In the genomic region with DNA sequence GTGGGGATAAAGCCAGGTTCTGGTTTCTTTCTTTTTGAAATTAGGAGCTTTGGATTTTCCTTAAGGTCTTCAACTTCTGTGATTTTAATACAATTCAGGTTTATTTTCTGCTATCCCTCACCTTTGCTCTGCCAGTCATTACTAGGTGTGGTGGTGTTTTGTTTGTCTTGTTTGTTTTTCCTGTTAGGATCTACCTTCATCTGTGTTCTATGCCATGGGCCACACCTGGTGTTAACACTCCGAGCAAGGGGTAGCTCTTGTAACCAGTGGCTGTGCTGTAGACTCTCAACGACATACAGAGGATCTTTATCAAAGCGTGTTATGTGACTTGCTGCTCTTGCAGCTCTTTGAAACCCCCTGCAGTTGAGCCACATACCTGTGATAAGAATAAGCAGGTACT, we compare ENCODE assay signal across 25 cellular contexts. TPM values are rescaled to one million over a fixed set of nuclear protein-coding genes. Genes with fewer than 3 reads are reported as not detected.
DNase-seq lines count a peak whose midpoint lies in the region; ATAC-seq and TF ChIP-seq lines count a peak whose summit lies in the region.
"Had no signal": no experiment of that assay in that cellular context is flagged by ENCODE, and none has a peak within 500 bp of the region (broad histone marks: within the 10 kb centered on the region; RNA-seq: fewer than 3 reads in every experiment).

No MANE protein-coding gene starts in this region.

- H3K4me3 ChIP-seq in CD8-positive, alpha-beta memory T cell (ENCODE audit: low read length): no peak overlapping the region
- peak overlapping the region; percentile 9 to 26 for H3K4me3 ChIP-seq in neutrophil (ENCODE audit: low read depth in 1 of 2, low read length in 1 of 2)
- H3K4me3 ChIP-seq: gastroesophageal sphincter, SJCRH30, testis had no signal

- peak overlapping the region; percentile 80 for H3K27ac Mint-ChIP-seq in activated CD8-positive, alpha-beta T cell treated with anti-CD3 and anti-CD28 coated beads, Interleukin-2, amount 10 ng/mL, durations not matched to agents 7 days and 5 days
- no peak overlapping the region for H3K27ac Mint-ChIP-seq in activated CD8-positive, alpha-beta T cell treated with anti-CD3 and anti-CD28 coated beads for 36 hours
- peak overlapping the region in 4 of 8 donors; percentile 38 to 75 (median 54) for H3K27ac Mint-ChIP-seq in CD8-positive, alpha-beta memory T cell
- H3K27ac Mint-ChIP-seq in activated T-helper 1 cell treated with anti-CD3 and anti-CD28 coated beads, Interleukin-12 subunit alpha, Interleukin-12 subunit beta, Interleukin-2, Interleukin-4 antibody, amounts not matched to agents 30 ng/mL and 10 ng/mL and 1 ng/mL, durations not matched to agents 14 hours and 24 hours and 36 hours: peak overlapping the region; percentile 21
- H3K27ac Mint-ChIP-seq: HFFc6, nephron progenitor cell, WTC11 had no signal

- POLR2A ChIA-PET in activated CD8-positive, alpha-beta T cell treated with anti-CD3 and anti-CD28 coated beads, Interleukin-2, amount 10 ng/mL, durations not matched to agents 7 days and 5 days (lab: Charles Lee): no interaction called here
- POLR2A ChIA-PET in activated CD8-positive, alpha-beta T cell treated with anti-CD3 and anti-CD28 coated beads for 36 hours (lab: Charles Lee): no interaction called here
- POLR2A ChIA-PET in CD8-positive, alpha-beta memory T cell (lab: Charles Lee): no interaction called here

- peaks cover 34% of the 10 kb centered on the region for H3K4me1 Mint-ChIP-seq in activated CD8-positive, alpha-beta T cell treated with anti-CD3 and anti-CD28 coated beads, Interleukin-2, amount 10 ng/mL, durations not matched to agents 7 days and 5 days (ENCODE audit: low read depth)
- peaks cover 36% of the 10 kb centered on the region for H3K4me1 Mint-ChIP-seq in activated CD8-positive, alpha-beta T cell treated with anti-CD3 and anti-CD28 coated beads for 36 hours (ENCODE audit: low read depth)
- peaks cover 19 to 52% (median 33%) of the 10 kb centered on the region in 3 donors for H3K4me1 Mint-ChIP-seq in CD8-positive, alpha-beta memory T cell
- peaks cover 19% of the 10 kb centered on the region for H3K4me1 Mint-ChIP-seq in activated T-helper 1 cell treated with anti-CD3 and anti-CD28 coated beads, Interleukin-12 subunit alpha, Interleukin-12 subunit beta, Interleukin-2, Interleukin-4 antibody, amounts not matched to agents 30 ng/mL and 10 ng/mL and 1 ng/mL, durations not matched to agents 14 hours and 24 hours and 36 hours (ENCODE audit: low read depth)
- H3K4me1 Mint-ChIP-seq: nephron progenitor cell had no signal

- H3K9me3 Mint-ChIP-seq in activated CD8-positive, alpha-beta T cell treated with anti-CD3 and anti-CD28 coated beads, Interleukin-2, amount 10 ng/mL, durations not matched to agents 7 days and 5 days (ENCODE audit: insufficient read depth): peaks cover 5% of the 10 kb centered on the region
- peaks cover 1% of the 10 kb centered on the region for H3K9me3 Mint-ChIP-seq in activated CD8-positive, alpha-beta T cell treated with anti-CD3 and anti-CD28 coated beads for 36 hours
- no peaks in the 10 kb centered on the region for H3K9me3 Mint-ChIP-seq in CD8-positive, alpha-beta memory T cell
- H3K9me3 Mint-ChIP-seq in activated T-helper 1 cell treated with anti-CD3 and anti-CD28 coated beads, Interleukin-12 subunit alpha, Interleukin-12 subunit beta, Interleukin-2, Interleukin-4 antibody, amounts not matched to agents 30 ng/mL and 10 ng/mL and 1 ng/mL, durations not matched to agents 14 hours and 24 hours and 36 hours: no peaks in the 10 kb centered on the region
- H3K9me3 Mint-ChIP-seq: HFFc6, nephron progenitor cell, WTC11 had no signal

- no peaks in the 10 kb centered on the region for H3K27me3 ChIP-seq in CD8-positive, alpha-beta memory T cell (ENCODE audit: insufficient read depth, low read length, poor library complexity, severe bottlenecking)
- H3K27me3 ChIP-seq in neutrophil: no peaks in the 10 kb centered on the region
- H3K27me3 ChIP-seq: gastroesophageal sphincter, SJCRH30, testis had no signal

- CTCF ChIA-PET in activated CD8-positive, alpha-beta T cell treated with anti-CD3 and anti-CD28 coated beads, Interleukin-2, amount 10 ng/mL, durations not matched to agents 7 days and 5 days (lab: Charles Lee): interaction anchor here (0.7 to 1.8 kb wide), 4 partner anchors 10 to 120 kb away, joined by 3 read pairs; no protein-coding TSS in a partner anchor
- CTCF ChIA-PET in activated CD8-positive, alpha-beta T cell treated with anti-CD3 and anti-CD28 coated beads for 36 hours (lab: Charles Lee): no interaction called here
- CTCF ChIA-PET in CD8-positive, alpha-beta memory T cell (lab: Charles Lee): no interaction called here

- intact Hi-C loops in activated CD8-positive, alpha-beta T cell treated with anti-CD3 and anti-CD28 coated beads for 36 hours (cut with micrococcal nuclease): loop anchor here (5.0 kb wide), 1 partner anchor 40 kb away; a partner anchor contains a TSS
- intact Hi-C loops in activated T-helper 1 cell treated with anti-CD3 and anti-CD28 coated beads, Interleukin-12 subunit alpha, Interleukin-12 subunit beta, Interleukin-2, Interleukin-4 antibody, amounts not matched to agents 30 ng/mL and 10 ng/mL and 1 ng/mL, durations not matched to agents 14 hours and 24 hours and 36 hours (cut with micrococcal nuclease): no loop called here

- peaks cover 47% of the 10 kb centered on the region for H3K36me3 Mint-ChIP-seq in activated CD8-positive, alpha-beta T cell treated with anti-CD3 and anti-CD28 coated beads, Interleukin-2, amount 10 ng/mL, durations not matched to agents 7 days and 5 days (ENCODE audit: low read depth)
- peaks cover 12% of the 10 kb centered on the region for H3K36me3 Mint-ChIP-seq in activated CD8-positive, alpha-beta T cell treated with anti-CD3 and anti-CD28 coated beads for 36 hours (ENCODE audit: low read depth)
- H3K36me3 Mint-ChIP-seq in CD8-positive, alpha-beta memory T cell: peaks cover 0 to 14% (median 6%) of the 10 kb centered on the region in 3 donors
- H3K36me3 Mint-ChIP-seq in activated T-helper 1 cell treated with anti-CD3 and anti-CD28 coated beads, Interleukin-12 subunit alpha, Interleukin-12 subunit beta, Interleukin-2, Interleukin-4 antibody, amounts not matched to agents 30 ng/mL and 10 ng/mL and 1 ng/mL, durations not matched to agents 14 hours and 24 hours and 36 hours (ENCODE audit: low read depth): peaks cover 12% of the 10 kb centered on the region
- H3K36me3 Mint-ChIP-seq: WTC11 had no signal

- no peak for TF ChIP-seq CTCF in activated CD8-positive, alpha-beta T cell treated with anti-CD3 and anti-CD28 coated beads for 36 hours (IDR thresholded peaks at IDR 0.05)
- TF ChIP-seq CTCF in neutrophil (IDR thresholded peaks at IDR 0.05): no peak

- H3K36me3 ChIP-seq in CD8-positive, alpha-beta memory T cell (ENCODE audit: insufficient read depth, low read length): no peaks in the 10 kb centered on the region
- no peaks in the 10 kb centered on the region for H3K36me3 ChIP-seq in neutrophil
- H3K36me3 ChIP-seq: gastroesophageal sphincter, SJCRH30 had no signal

- no peak for DNase-seq in activated CD8-positive, alpha-beta T cell treated with anti-CD3 and anti-CD28 coated beads, Interleukin-2, amount 10 ng/mL, durations not matched to agents 7 days and 5 days
- no peak for DNase-seq in activated CD8-positive, alpha-beta T cell treated with anti-CD3 and anti-CD28 coated beads for 36 hours
- DNase-seq in CD8-positive, alpha-beta memory T cell: no peak
- DNase-seq in activated T-helper 1 cell treated with anti-CD3 and anti-CD28 coated beads, Interleukin-12 subunit alpha, Interleukin-12 subunit beta, Interleukin-2, Interleukin-4 antibody, amounts not matched to agents 30 ng/mL and 10 ng/mL and 1 ng/mL, durations not matched to agents 14 hours and 24 hours and 36 hours (ENCODE audit: low spot score): no peak
- DNase-seq in stimulated activated CD4-positive, alpha-beta T cell treated with anti-CD3 and anti-CD28 coated beads, Interleukin-4, amount 100 ng/mL, for 1 hour: no peak
- no peak for DNase-seq in Ammon's horn (ENCODE audit: low spot score)
- DNase-seq: activated naive CD4-positive, alpha-beta T cell treated with anti-CD3 and anti-CD28 coated beads, Interleukin-2, amount 50 U/mL, for 16 hours; aorta; COR-L47; DMS79 treated with DMSO at 0.1 percent for 48 hours; GF-D8; HFFc6; IMR-90; NCI-H146; NCI-H2107; NCI-H345; NCI-H82; nephron progenitor cell; SJCRH30; stimulated activated naive CD4-positive, alpha-beta T cell treated with Interleukin-2 at 50 U/mL for 16 hours; testis had no signal

- H3K4me3 Mint-ChIP-seq in activated CD8-positive, alpha-beta T cell treated with anti-CD3 and anti-CD28 coated beads, Interleukin-2, amount 10 ng/mL, durations not matched to agents 7 days and 5 days: no peak overlapping the region
- H3K4me3 Mint-ChIP-seq in activated CD8-positive, alpha-beta T cell treated with anti-CD3 and anti-CD28 coated beads for 36 hours: no peak overlapping the region
- H3K4me3 Mint-ChIP-seq in CD8-positive, alpha-beta memory T cell: peak overlapping the region in 4 of 7 donors; percentile 5 to 55 (median 18)
- H3K4me3 Mint-ChIP-seq in activated T-helper 1 cell treated with anti-CD3 and anti-CD28 coated beads, Interleukin-12 subunit alpha, Interleukin-12 subunit beta, Interleukin-2, Interleukin-4 antibody, amounts not matched to agents 30 ng/mL and 10 ng/mL and 1 ng/mL, durations not matched to agents 14 hours and 24 hours and 36 hours: no peak overlapping the region
- H3K4me3 Mint-ChIP-seq: HFFc6, nephron progenitor cell, WTC11 had no signal

- H3K9me3 ChIP-seq in CD8-positive, alpha-beta memory T cell (ENCODE audit: low read length): no peaks in the 10 kb centered on the region
- no peaks in the 10 kb centered on the region for H3K9me3 ChIP-seq in neutrophil
- H3K9me3 ChIP-seq: gastroesophageal sphincter, SJCRH30, testis had no signal

- peaks cover 73% of the 10 kb centered on the region for H3K4me1 ChIP-seq in CD8-positive, alpha-beta memory T cell (ENCODE audit: insufficient read depth, low read length)
- H3K4me1 ChIP-seq in neutrophil (ENCODE audit: control insufficient read depth in 1 of 2, insufficient read depth in 1 of 2, low read depth in 1 of 2, low read length in 1 of 2): peaks cover 95 to 99% of the 10 kb centered on the region in 2 experiments
- H3K4me1 ChIP-seq: SJCRH30, testis had no signal

- H3K27me3 Mint-ChIP-seq in activated CD8-positive, alpha-beta T cell treated with anti-CD3 and anti-CD28 coated beads, Interleukin-2, amount 10 ng/mL, durations not matched to agents 7 days and 5 days (ENCODE audit: low read depth): no peaks in the 10 kb centered on the region
- H3K27me3 Mint-ChIP-seq in activated CD8-positive, alpha-beta T cell treated with anti-CD3 and anti-CD28 coated beads for 36 hours: no peaks in the 10 kb centered on the region
- H3K27me3 Mint-ChIP-seq in CD8-positive, alpha-beta memory T cell: no peaks in the 10 kb centered on the region
- no peaks in the 10 kb centered on the region for H3K27me3 Mint-ChIP-seq in activated T-helper 1 cell treated with anti-CD3 and anti-CD28 coated beads, Interleukin-12 subunit alpha, Interleukin-12 subunit beta, Interleukin-2, Interleukin-4 antibody, amounts not matched to agents 30 ng/mL and 10 ng/mL and 1 ng/mL, durations not matched to agents 14 hours and 24 hours and 36 hours (ENCODE audit: insufficient read depth)

- no peak for ATAC-seq in activated CD8-positive, alpha-beta T cell treated with anti-CD3 and anti-CD28 coated beads, Interleukin-2, amount 10 ng/mL, durations not matched to agents 7 days and 5 days
- ATAC-seq in activated CD8-positive, alpha-beta T cell treated with anti-CD3 and anti-CD28 coated beads for 36 hours: no peak
- ATAC-seq in GM19463 (IDR thresholded peaks at IDR 0.05; ENCODE audit: unreplicated experiment): no peak
- ATAC-seq: gastroesophageal sphincter, WTC11 had no signal

- H3K27ac ChIP-seq in CD8-positive, alpha-beta memory T cell (ENCODE audit: low read depth, low read length): no peak overlapping the region
- H3K27ac ChIP-seq in neutrophil: peak overlapping the region; percentile 97
- H3K27ac ChIP-seq: gastroesophageal sphincter, SJCRH30, testis had no signal

RNA-seq across cellular contexts. Expression of a gene that starts 38.6 kb away (rescaled TPM):
- total RNA-seq in activated CD8-positive, alpha-beta T cell treated with anti-CD3 and anti-CD28 coated beads, Interleukin-2, amount 10 ng/mL, durations not matched to agents 7 days and 5 days: 10 to 100 TPM; 48.5 to 54.3 TPM
- 10 to 100 TPM; 36.9 to 42.2 TPM for total RNA-seq in activated CD8-positive, alpha-beta T cell treated with anti-CD3 and anti-CD28 coated beads for 36 hours
- total RNA-seq in CD8-positive, alpha-beta memory T cell: 10 to 100 TPM; 40.9 to 42.4 TPM
- 6.4 TPM for polyA plus RNA-seq in CD8-positive, alpha-beta memory T cell
- 25.8 and 26.2 TPM in 2 replicates for total RNA-seq in activated T-helper 1 cell treated with anti-CD3 and anti-CD28 coated beads, Interleukin-12 subunit alpha, Interleukin-12 subunit beta, Interleukin-2, Interleukin-4 antibody, amounts not matched to agents 30 ng/mL and 10 ng/mL and 1 ng/mL, durations not matched to agents 14 hours and 24 hours and 36 hours

Comparison
In these comparisons a context has a peak if more than half of its experiments do, and no peak if none do; other contexts are left out.
1. H3K4me3 Mint-ChIP-seq: peak in CD8-positive, alpha-beta memory T cell (4 of 7); none in activated CD8-positive, alpha-beta T cell treated with anti-CD3 and anti-CD28 coated beads, Interleukin-2, amount 10 ng/mL, durations not matched to agents 7 days and 5 days (single experiment), activated CD8-positive, alpha-beta T cell treated with anti-CD3 and anti-CD28 coated beads for 36 hours (single experiment) and activated T-helper 1 cell treated with anti-CD3 and anti-CD28 coated beads, Interleukin-12 subunit alpha, Interleukin-12 subunit beta, Interleukin-2, Interleukin-4 antibody, amounts not matched to agents 30 ng/mL and 10 ng/mL and 1 ng/mL, durations not matched to agents 14 hours and 24 hours and 36 hours (single experiment).